8 cellular contexts compared by ENCODE assay signal in the genomic region with DNA sequence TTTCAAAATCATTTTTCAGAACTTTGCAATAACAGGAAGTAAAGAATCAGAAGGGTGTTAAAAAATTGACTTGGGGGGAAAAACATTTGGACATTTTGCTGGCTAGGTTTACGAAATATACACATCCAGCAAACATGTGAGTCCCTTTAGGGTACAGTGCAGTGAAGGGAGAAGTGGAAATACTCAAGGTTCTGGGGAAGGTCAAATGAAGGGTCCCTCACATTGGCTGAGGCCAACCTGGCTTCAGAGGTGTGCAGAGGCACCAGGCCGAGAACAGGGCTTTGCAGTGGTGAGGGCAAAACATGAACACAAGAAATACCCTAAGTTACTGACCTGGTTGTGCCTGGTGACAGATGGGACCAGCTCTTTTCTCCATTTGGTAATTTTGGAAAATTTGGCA. TPM values are rescaled to one million over a fixed set of nuclear protein-coding genes. Genes with fewer than 3 reads are reported as not detected.
A peak's percentile ranks its signal among the peaks of the same experiment; 100 is the strongest.
DNase-seq lines count a peak whose midpoint lies in the region; ATAC-seq and TF ChIP-seq lines count a peak whose summit lies in the region.

No MANE protein-coding gene starts in this region.

- H3K9me3 ChIP-seq in trophoblast cell (ENCODE audit: insufficient read depth, low read depth, low read length), result no peaks in the 10 kb centered on the region

- H4K91ac ChIP-seq in trophoblast cell (ENCODE audit: low read depth, low read length), result no peak overlapping the region

- H2BK5ac ChIP-seq in trophoblast cell (ENCODE audit: low read depth, low read length, poor library complexity), result no peak overlapping the region

- DNase-seq in GM12865 (ENCODE audit: low read depth) (no peak), NCI-H69 (lab: John Stamatoyannopoulos, UW) (peak; percentile 33), caudate nucleus (lab: John Stamatoyannopoulos, UW) (no peak), trophoblast cell (no peak), foreskin keratinocyte (no peak)
- no peak for DNase-seq in activated CD4-positive, CD25-positive, alpha-beta regulatory T cell (lab: John Stamatoyannopoulos, UW)

- TF ChIP-seq CTCF in GM12865 (IDR thresholded peaks at IDR 0.05; ENCODE audit: insufficient read depth, low read depth, low read length, missing control alignments) (no peak), foreskin keratinocyte (conservative IDR thresholded peaks at IDR 0.05) (no peak)

- no CpG with 5 or more reads among the region's 2 CpGs for whole genome bisulfite sequencing in trophoblast cell (ENCODE audit: extremely low coverage, insufficient coverage, insufficient read length)

- H3K79me1 ChIP-seq in trophoblast cell (ENCODE audit: low read length), result peaks cover 14% of the 10 kb centered on the region

- H3K4me2 ChIP-seq in trophoblast cell (ENCODE audit: low read length), result no peak overlapping the region

- no peak overlapping the region for H2BK12ac ChIP-seq in trophoblast cell (ENCODE audit: low read length)

- H3K27me3 ChIP-seq in trophoblast cell (ENCODE audit: insufficient read depth, low read length) (no peaks in the 10 kb centered on the region), foreskin keratinocyte (no peaks in the 10 kb centered on the region)

- peaks cover 9 to 16% of the 10 kb centered on the region in 2 experiments for H3K36me3 ChIP-seq in trophoblast cell (ENCODE audit: control insufficient read depth in 1 of 2, insufficient read depth in 2 of 2, low read length in 2 of 2)

- peak overlapping the region; percentile 11 for H3K27ac ChIP-seq in caudate nucleus (ENCODE audit: low read depth, low read length)
- H3K27ac ChIP-seq in trophoblast cell (ENCODE audit: low read depth, low read length), result no peak overlapping the region
- H3K27ac ChIP-seq in foreskin keratinocyte, result no peak overlapping the region

- H3K9ac ChIP-seq in trophoblast cell (ENCODE audit: low read length), result no peak overlapping the region

- no peak overlapping the region for H3K23ac ChIP-seq in trophoblast cell (ENCODE audit: low read length)

- ATAC-seq in foreskin keratinocyte, result no peak
- ATAC-seq in GM19023 (IDR thresholded peaks at IDR 0.05; ENCODE audit: unreplicated experiment), result no peak
- ATAC-seq in GM21786 (IDR thresholded peaks at IDR 0.05; ENCODE audit: unreplicated experiment), result no peak

- H4K8ac ChIP-seq in trophoblast cell (ENCODE audit: low read depth, low read length), result peak overlapping the region; percentile 49

- H4K12ac ChIP-seq in trophoblast cell (ENCODE audit: low read depth, low read length), result peak overlapping the region; percentile 72

- H3K14ac ChIP-seq in trophoblast cell (ENCODE audit: low read length), result no peak overlapping the region

- no peak overlapping the region for H2AFZ ChIP-seq in trophoblast cell (ENCODE audit: insufficient read depth, low read length, poor library complexity)

- no peak overlapping the region for H3K4ac ChIP-seq in trophoblast cell (ENCODE audit: low read depth, low read length)

- peaks cover 10% of the 10 kb centered on the region for H3K79me2 ChIP-seq in trophoblast cell (ENCODE audit: control insufficient read depth, insufficient read depth, low read length, poor library complexity)

- H2AK5ac ChIP-seq in trophoblast cell (ENCODE audit: low read length), result no peak overlapping the region

- H3K4me1 ChIP-seq in trophoblast cell (ENCODE audit: control insufficient read depth in 1 of 2, insufficient read depth in 2 of 2, low read length in 2 of 2) (peaks cover 3 to 7% of the 10 kb centered on the region in 2 experiments), foreskin keratinocyte (no peaks in the 10 kb centered on the region)

- H2BK120ac ChIP-seq in trophoblast cell (ENCODE audit: insufficient read depth, low read length, poor library complexity), result peak overlapping the region; percentile 17

- H3K4me3 ChIP-seq in GM12865 (ENCODE audit: low read depth, low read length) (peak overlapping the region; percentile 87; the same call in 1 of the 2 replicates), trophoblast cell (ENCODE audit: low read depth, low read length) (no peak overlapping the region)

- no peak overlapping the region for H3K18ac ChIP-seq in trophoblast cell (ENCODE audit: low read length)

RNA-seq across cellular contexts. Expression of a gene that starts 1.6 kb away (rescaled TPM):
- polyA plus RNA-seq in trophoblast cell (2013), result 52.6 and 53.2 TPM in 2 replicates
- 33.3 and 36.0 TPM in 2 replicates for total RNA-seq in foreskin keratinocyte
- polyA plus RNA-seq in foreskin keratinocyte, result 32.3 and 35.6 TPM in 2 replicates

RNA-seq across cellular contexts. Expression of a gene that starts 34.5 kb away (rescaled TPM):
- 21.9 and 22.6 TPM in 2 replicates for polyA plus RNA-seq in trophoblast cell (2013)
- total RNA-seq in foreskin keratinocyte, result 19.3 and 21.8 TPM in 2 replicates
- polyA plus RNA-seq in foreskin keratinocyte, result 10.7 and 13.6 TPM in 2 replicates

RNA-seq across cellular contexts. Expression of a gene that starts 45.1 kb away (rescaled TPM):
- polyA plus RNA-seq in trophoblast cell (2013), result 48.8 and 50.6 TPM in 2 replicates
- total RNA-seq in foreskin keratinocyte, result 59.3 and 62.4 TPM in 2 replicates
- polyA plus RNA-seq in foreskin keratinocyte, result 46.7 and 51.5 TPM in 2 replicates
